ENCODE assay signal across 10 cellular contexts in the genomic region with DNA sequence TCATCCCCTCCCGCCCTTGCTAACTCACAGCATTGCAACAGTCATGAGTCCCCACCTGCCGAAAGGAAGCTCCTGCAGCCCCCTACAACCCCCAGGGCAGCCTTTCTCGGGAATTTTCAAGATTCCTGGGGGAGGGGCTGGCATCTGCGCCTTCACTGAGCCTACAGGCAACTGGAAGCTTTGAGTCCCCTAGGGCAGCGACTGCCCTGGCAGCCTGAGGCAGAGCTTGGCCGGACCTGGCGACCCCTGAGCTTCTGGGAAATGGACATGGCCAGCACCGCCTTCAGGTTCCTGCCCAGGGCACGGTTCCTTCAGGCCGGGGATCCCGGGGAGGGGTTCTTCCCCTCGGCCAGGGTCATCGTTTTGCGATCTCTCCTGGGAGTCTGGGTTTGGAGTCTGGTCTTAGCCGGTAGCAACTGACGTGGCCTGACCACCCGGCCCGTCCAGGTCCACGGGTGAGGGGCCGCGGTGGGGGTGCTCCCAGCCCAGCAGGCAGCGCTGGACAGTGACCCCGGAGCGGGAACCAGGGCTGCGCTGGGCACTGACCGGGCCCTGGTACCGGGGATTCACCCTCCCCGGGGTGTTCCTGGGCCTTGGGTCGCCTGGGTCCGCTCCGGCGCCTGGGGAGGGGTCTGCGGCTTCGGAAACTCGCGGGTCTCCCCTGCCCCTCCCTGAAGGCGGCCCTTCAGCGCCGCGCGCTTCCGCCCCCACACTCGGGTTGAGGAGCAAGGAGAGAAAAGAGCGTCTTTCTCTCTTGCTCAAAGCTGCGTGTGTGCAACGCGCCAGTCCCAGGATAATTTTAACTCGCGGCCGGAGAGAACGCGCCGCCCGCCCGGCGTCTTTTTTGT. TPM values are rescaled to one million over a fixed set of nuclear protein-coding genes. Genes with fewer than 3 reads are reported as not detected.
DNase-seq lines count a peak whose midpoint lies in the region; ATAC-seq and TF ChIP-seq lines count a peak whose summit lies in the region.
"Had no signal": no experiment of that assay in that cellular context is flagged by ENCODE, and none has a peak within 500 bp of the region (broad histone marks: within the 10 kb centered on the region; RNA-seq: fewer than 3 reads in every experiment).

No MANE protein-coding gene starts in this region.

- no peak overlapping the region for H3K9ac ChIP-seq in H9 (ENCODE audit: extremely low read depth, insufficient read length, low read length)

- no peak overlapping the region for H2BK12ac ChIP-seq in H9 (ENCODE audit: insufficient read length, low read depth, low read length)

- no peaks in the 10 kb centered on the region for H3K9me3 Mint-ChIP-seq in H9
- no peaks in the 10 kb centered on the region for H3K9me3 Mint-ChIP-seq in central memory CD8-positive, alpha-beta T cell
- no peaks in the 10 kb centered on the region for H3K9me3 Mint-ChIP-seq in naive thymus-derived CD4-positive, alpha-beta T cell
- H3K9me3 Mint-ChIP-seq in activated CD8-positive, alpha-beta memory T cell treated with anti-CD3 and anti-CD28 coated beads, Interleukin-2, amount 10 ng/mL, durations not matched to agents 7 days and 5 days (ENCODE audit: low read depth), result no peaks in the 10 kb centered on the region

- H3K23ac ChIP-seq in H9 (ENCODE audit: insufficient read length, low read depth, low read length), result no peak overlapping the region

- DNase-seq in AG08395 (ENCODE audit: low spot score) (peak; percentile 41), H9 (peak; percentile 92), NCI-H2107 (lab: John Stamatoyannopoulos, UW) (no peak), T-helper 2 cell (no peak), cerebellar cortex (ENCODE audit: low spot score) (no peak)
- no peak for DNase-seq in central memory CD8-positive, alpha-beta T cell (ENCODE audit: low spot score in 2 of 2)
- no peak for DNase-seq in naive thymus-derived CD4-positive, alpha-beta T cell
- no peak for DNase-seq in activated CD8-positive, alpha-beta memory T cell treated with anti-CD3 and anti-CD28 coated beads, Interleukin-2, amount 10 ng/mL, durations not matched to agents 7 days and 5 days

- CTCF ChIA-PET in naive thymus-derived CD4-positive, alpha-beta T cell (lab: Charles Lee), result interaction anchor here (0.6 kb wide), 1 partner anchor 55 kb away, joined by 3 read pairs; no protein-coding TSS in a partner anchor
- CTCF ChIA-PET in activated CD8-positive, alpha-beta memory T cell treated with anti-CD3 and anti-CD28 coated beads, Interleukin-2, amount 10 ng/mL, durations not matched to agents 7 days and 5 days (lab: Charles Lee), result interaction anchor here (1.4 to 1.7 kb wide), 2 partner anchors 8 to 20 kb away, joined by 3 to 7 read pairs; partner anchors contain the start of gene MRGBP

- intact Hi-C loops in naive thymus-derived CD4-positive, alpha-beta T cell (cut with micrococcal nuclease), result no loop called here

- peak; percentile 20 for ATAC-seq in central memory CD8-positive, alpha-beta T cell (replicated peaks; ENCODE audit: extremely low read depth, poor library complexity, severe bottlenecking)
- ATAC-seq in naive thymus-derived CD4-positive, alpha-beta T cell, result peak; percentile 24
- no peak for ATAC-seq in activated CD8-positive, alpha-beta memory T cell treated with anti-CD3 and anti-CD28 coated beads, Interleukin-2, amount 10 ng/mL, durations not matched to agents 7 days and 5 days

- peaks cover 0 to 13% (median 11%) of the 10 kb centered on the region in 3 experiments; a peak in 5 of 7 replicates for H3K36me3 Mint-ChIP-seq in H9 (ENCODE audit: insufficient read depth in 1 of 3, low read depth in 3 of 3)
- H3K36me3 Mint-ChIP-seq in central memory CD8-positive, alpha-beta T cell (ENCODE audit: insufficient read depth), result peaks cover 8% of the 10 kb centered on the region
- peaks cover 0 to 3% (median 0%) of the 10 kb centered on the region in 5 donors for H3K36me3 Mint-ChIP-seq in naive thymus-derived CD4-positive, alpha-beta T cell
- peaks cover 7% of the 10 kb centered on the region for H3K36me3 Mint-ChIP-seq in activated CD8-positive, alpha-beta memory T cell treated with anti-CD3 and anti-CD28 coated beads, Interleukin-2, amount 10 ng/mL, durations not matched to agents 7 days and 5 days

- no peaks in the 10 kb centered on the region for H3K4me1 ChIP-seq in H9 (ENCODE audit: insufficient read depth, low read length)
- H3K4me1 ChIP-seq in naive thymus-derived CD4-positive, alpha-beta T cell (ENCODE audit: control insufficient read depth in 2 of 2, insufficient read depth in 2 of 2, low read length in 2 of 2), result peaks cover 0 to 12% of the 10 kb centered on the region in 2 donors

- no peak overlapping the region for H2BK15ac ChIP-seq in H9 (ENCODE audit: low read depth, low read length)

- H3K14ac ChIP-seq in H9 (ENCODE audit: insufficient read depth, low read length), result peak overlapping the region; percentile 62

- no peak overlapping the region for H4K8ac ChIP-seq in H9 (replicated peaks; ENCODE audit: insufficient read length, low read depth, low read length)

- no peaks in the 10 kb centered on the region for H3K27me3 ChIP-seq in H9 (ENCODE audit: insufficient read depth, low read length)
- peaks cover 5 to 28% of the 10 kb centered on the region in 2 donors for H3K27me3 ChIP-seq in naive thymus-derived CD4-positive, alpha-beta T cell (ENCODE audit: control insufficient read depth in 2 of 2, insufficient read depth in 2 of 2, low read length in 2 of 2)

- H3K4me3 ChIP-seq in naive thymus-derived CD4-positive, alpha-beta T cell (ENCODE audit: low read length), result no peak overlapping the region
- H3K4me3 ChIP-seq: PC-9 had no signal

- H3K36me3 ChIP-seq in naive thymus-derived CD4-positive, alpha-beta T cell (ENCODE audit: control insufficient read depth in 2 of 3, insufficient read depth in 3 of 3, low read length in 3 of 3), result peaks cover 0 to 27% (median 0%) of the 10 kb centered on the region in 3 experiments

- H4K5ac ChIP-seq in H9 (ENCODE audit: insufficient read length, low read depth, low read length), result no peak overlapping the region

- H3K56ac ChIP-seq in H9 (ENCODE audit: insufficient read length, low read depth, low read length), result no peak overlapping the region

- no peak overlapping the region for H4K91ac ChIP-seq in H9 (ENCODE audit: insufficient read length, low read depth, low read length)

- H2BK120ac ChIP-seq in H9 (ENCODE audit: low read depth, low read length, poor library complexity, severe bottlenecking), result no peak overlapping the region

- H3K23me2 ChIP-seq in H9 (ENCODE audit: insufficient read length, low read depth, low read length, poor library complexity, severe bottlenecking), result peaks cover 16% of the 10 kb centered on the region

- H3K9me3 ChIP-seq in H9 (ENCODE audit: control insufficient read depth, low read depth, low read length), result no peaks in the 10 kb centered on the region
- H3K9me3 ChIP-seq in naive thymus-derived CD4-positive, alpha-beta T cell (ENCODE audit: control insufficient read depth in 2 of 3, low read length in 3 of 3), result no peaks in the 10 kb centered on the region

- H2AFZ ChIP-seq in H9 (ENCODE audit: low read length), result no peak overlapping the region
- H2AFZ ChIP-seq: PC-9 had no signal

- H3K27ac Mint-ChIP-seq in H9, result peak overlapping the region in 2 of 3 experiments; percentile 46 to 85; a peak in 3 of 7 replicates
- no peak overlapping the region for H3K27ac Mint-ChIP-seq in central memory CD8-positive, alpha-beta T cell (ENCODE audit: low read depth)
- H3K27ac Mint-ChIP-seq in naive thymus-derived CD4-positive, alpha-beta T cell, result peak overlapping the region in 3 of 9 donors; percentile 9 to 42 (median 31)
- no peak overlapping the region for H3K27ac Mint-ChIP-seq in activated CD8-positive, alpha-beta memory T cell treated with anti-CD3 and anti-CD28 coated beads, Interleukin-2, amount 10 ng/mL, durations not matched to agents 7 days and 5 days

- H2BK20ac ChIP-seq in H9 (ENCODE audit: low read depth, low read length, poor library complexity, severe bottlenecking), result no peak overlapping the region

- H3K4me2 ChIP-seq in H9 (ENCODE audit: insufficient read depth, insufficient read length, low read length), result peak overlapping the region; percentile 35

- peak overlapping the region; percentile 65 to 80 for H3K4me3 Mint-ChIP-seq in H9
- H3K4me3 Mint-ChIP-seq in central memory CD8-positive, alpha-beta T cell, result peak overlapping the region; percentile 11
- H3K4me3 Mint-ChIP-seq in naive thymus-derived CD4-positive, alpha-beta T cell, result peak overlapping the region in 9 of 10 donors; percentile 56 to 79 (median 70)
- H3K4me3 Mint-ChIP-seq in activated CD8-positive, alpha-beta memory T cell treated with anti-CD3 and anti-CD28 coated beads, Interleukin-2, amount 10 ng/mL, durations not matched to agents 7 days and 5 days, result no peak overlapping the region

- no peak overlapping the region for H3T11ph ChIP-seq in H9 (ENCODE audit: low read length)

- no peak overlapping the region for H2BK5ac ChIP-seq in H9 (ENCODE audit: insufficient read length, low read length)

- H3K79me2 ChIP-seq in H9 (ENCODE audit: insufficient read depth, low read length), result no peaks in the 10 kb centered on the region

- H3K27me3 Mint-ChIP-seq in H9 (ENCODE audit: low read depth), result peaks cover 5% of the 10 kb centered on the region
- peaks cover 41% of the 10 kb centered on the region for H3K27me3 Mint-ChIP-seq in central memory CD8-positive, alpha-beta T cell
- peaks cover 6 to 37% (median 8%) of the 10 kb centered on the region in 5 donors for H3K27me3 Mint-ChIP-seq in naive thymus-derived CD4-positive, alpha-beta T cell
- H3K27me3 Mint-ChIP-seq in activated CD8-positive, alpha-beta memory T cell treated with anti-CD3 and anti-CD28 coated beads, Interleukin-2, amount 10 ng/mL, durations not matched to agents 7 days and 5 days, result peaks cover 32% of the 10 kb centered on the region

- no peaks in the 10 kb centered on the region for H4K20me1 ChIP-seq in H9 (ENCODE audit: control insufficient read depth, insufficient read depth, insufficient read length)

- POLR2A ChIA-PET in naive thymus-derived CD4-positive, alpha-beta T cell (lab: Charles Lee), result interaction anchor here (0.7 to 2.3 kb wide), 4 partner anchors 20 to 100 kb away, joined by 3 to 10 read pairs (median 4); partner anchors contain the start of gene MRGBP

- H3K18ac ChIP-seq in H9 (ENCODE audit: insufficient read length, low read depth, low read length), result peak overlapping the region; percentile 62

- H3K4me1 Mint-ChIP-seq in H9, result peaks cover 14 to 15% of the 10 kb centered on the region in 2 experiments
- H3K4me1 Mint-ChIP-seq in central memory CD8-positive, alpha-beta T cell, result peaks cover 17% of the 10 kb centered on the region
- H3K4me1 Mint-ChIP-seq in naive thymus-derived CD4-positive, alpha-beta T cell, result peaks cover 0 to 20% (median 10%) of the 10 kb centered on the region in 7 donors
- no peaks in the 10 kb centered on the region for H3K4me1 Mint-ChIP-seq in activated CD8-positive, alpha-beta memory T cell treated with anti-CD3 and anti-CD28 coated beads, Interleukin-2, amount 10 ng/mL, durations not matched to agents 7 days and 5 days

- H2AK5ac ChIP-seq in H9 (ENCODE audit: insufficient read length, low read length), result no peak overlapping the region

- H3K4ac ChIP-seq in H9 (ENCODE audit: low read depth, low read length), result no peak overlapping the region; the same call in 1 of the 2 replicates

- no peaks in the 10 kb centered on the region for H3K79me1 ChIP-seq in H9 (ENCODE audit: insufficient read depth, low read depth, low read length, poor library complexity, severe bottlenecking)

- no CpG with 5 or more reads among the region's 56 CpGs for WGBS in H9 (ENCODE audit: extremely low coverage, insufficient read length, low lambda C conversion rate)

- no peak for TF ChIP-seq CTCF in H9 (conservative IDR thresholded peaks at IDR 0.05)

- no peak overlapping the region for H3K27ac ChIP-seq in H9 (ENCODE audit: insufficient read length, low read depth, low read length)
- H3K27ac ChIP-seq in naive thymus-derived CD4-positive, alpha-beta T cell (ENCODE audit: low read depth, low read length), result no peak overlapping the region
- H3K27ac ChIP-seq: PC-9 had no signal

RNA-seq across cellular contexts. Expression of gene COL9A3, which starts 0.6 kb away (rescaled TPM):
- 137 and 150 TPM in 2 replicates for total RNA-seq in H9 (2021)
- total RNA-seq in naive thymus-derived CD4-positive, alpha-beta T cell, result under 1 TPM in 2 of 5 experiments, not detected in 3; 0.32 to 0.59 TPM
- not detected for polyA plus RNA-seq in naive thymus-derived CD4-positive, alpha-beta T cell
- under 1 TPM in 1 of 2 experiments, not detected in 1; 0.45 TPM for total RNA-seq in activated CD8-positive, alpha-beta memory T cell treated with anti-CD3 and anti-CD28 coated beads, Interleukin-2, amount 10 ng/mL, durations not matched to agents 7 days and 5 days
- total RNA-seq: bronchial epithelial cell had no signal

RNA-seq across cellular contexts. Expression of gene OGFR, which starts 11.6 kb away (rescaled TPM):
- 33.0 and 33.1 TPM in 2 replicates for total RNA-seq in H9 (2021)
- total RNA-seq in naive thymus-derived CD4-positive, alpha-beta T cell, result 10 to 100 TPM; 52.3 to 82.7 (median 70.5) TPM
- 10 to 100 TPM; 34.5 to 69.6 TPM for polyA plus RNA-seq in naive thymus-derived CD4-positive, alpha-beta T cell
- total RNA-seq in activated CD8-positive, alpha-beta memory T cell treated with anti-CD3 and anti-CD28 coated beads, Interleukin-2, amount 10 ng/mL, durations not matched to agents 7 days and 5 days, result 10 to 100 TPM; 87.8 to 91.0 TPM

RNA-seq across cellular contexts. Expression of gene MRGBP, which starts 20.0 kb away (rescaled TPM):
- 14.6 and 16.3 TPM in 2 replicates for total RNA-seq in H9 (2021)
- total RNA-seq in naive thymus-derived CD4-positive, alpha-beta T cell, result 10 to 100 TPM in 3 of 5 experiments, 1 to 10 TPM in 2; 9.4 to 15.4 (median 12.2) TPM
- polyA plus RNA-seq in naive thymus-derived CD4-positive, alpha-beta T cell, result 10 to 100 TPM in 1 of 2 donors, 1 to 10 TPM in 1; 8.1 to 12.6 TPM
- 10 to 100 TPM; 16.9 to 17.4 TPM for total RNA-seq in activated CD8-positive, alpha-beta memory T cell treated with anti-CD3 and anti-CD28 coated beads, Interleukin-2, amount 10 ng/mL, durations not matched to agents 7 days and 5 days

RNA-seq across cellular contexts. Expression of gene TCFL5, which starts 45.4 kb away (rescaled TPM):
- total RNA-seq in H9 (2021), result 15.9 and 16.4 TPM in 2 replicates
- total RNA-seq in naive thymus-derived CD4-positive, alpha-beta T cell, result 10 to 100 TPM in 2 of 5 experiments, 1 to 10 TPM in 3; 3.7 to 10.8 (median 7.5) TPM
- 1 to 10 TPM in 1 of 2 donors, under 1 TPM in 1; 0.91 to 1.9 TPM for polyA plus RNA-seq in naive thymus-derived CD4-positive, alpha-beta T cell
- total RNA-seq in activated CD8-positive, alpha-beta memory T cell treated with anti-CD3 and anti-CD28 coated beads, Interleukin-2, amount 10 ng/mL, durations not matched to agents 7 days and 5 days, result 1 to 10 TPM; 6.6 to 6.7 TPM

Comparison
In these comparisons a context has a peak if more than half of its experiments do, and no peak if none do; other contexts are left out.
1. DNase-seq: peak in AG08395 (single experiment) and H9 (single experiment); none in central memory CD8-positive, alpha-beta T cell (0 of 2), naive thymus-derived CD4-positive, alpha-beta T cell (0 of 9), NCI-H2107 (single experiment), T-helper 2 cell (0 of 5), activated CD8-positive, alpha-beta memory T cell treated with anti-CD3 and anti-CD28 coated beads, Interleukin-2, amount 10 ng/mL, durations not matched to agents 7 days and 5 days (single experiment) and cerebellar cortex (single experiment).
2. H3K27ac Mint-ChIP-seq: peak in H9 (2 of 3); none in central memory CD8-positive, alpha-beta T cell (single experiment) and activated CD8-positive, alpha-beta memory T cell treated with anti-CD3 and anti-CD28 coated beads, Interleukin-2, amount 10 ng/mL, durations not matched to agents 7 days and 5 days (single experiment).
3. RNA of gene COL9A3, which starts 0.6 kb away (total RNA-seq): 137 to 150 TPM in H9; 0.45 TPM in activated CD8-positive, alpha-beta memory T cell treated with anti-CD3 and anti-CD28 coated beads, Interleukin-2, amount 10 ng/mL, durations not matched to agents 7 days and 5 days and 0.32 to 0.59 TPM in naive thymus-derived CD4-positive, alpha-beta T cell; every median in the first group is over 10 times any median in the second.